Comparison of ENCODE assay signal across 6 cellular contexts in the genomic region with DNA sequence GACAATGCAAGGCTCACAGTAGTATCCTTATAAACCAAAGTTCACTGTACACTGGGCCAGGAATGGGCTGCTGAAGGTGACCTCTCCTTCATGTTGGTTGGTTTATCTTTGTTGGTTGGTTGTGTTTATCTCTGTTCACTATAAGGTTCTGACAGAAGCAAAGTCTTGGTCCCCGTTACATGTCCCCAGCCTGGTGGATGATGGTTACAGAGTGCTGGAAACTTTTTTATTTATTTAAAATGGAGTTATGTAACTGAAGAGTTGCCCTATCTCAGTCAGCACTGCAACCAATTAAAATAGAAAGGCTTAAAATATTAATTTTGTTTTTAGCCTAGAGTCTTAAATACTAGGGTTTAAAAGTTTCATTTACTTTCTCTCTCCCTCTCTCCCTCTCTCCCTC.
"Had no signal": no experiment of that assay in that cellular context is flagged by ENCODE, and none has a peak within 500 bp of the region (broad histone marks: within the 10 kb centered on the region; RNA-seq: fewer than 3 reads in every experiment).

No MANE protein-coding gene starts in this region.

- H3K27me3 Mint-ChIP-seq: IgD-negative memory B cell had no signal

- H3K4me3 ChIP-seq: GM23338 had no signal

- H3K27ac Mint-ChIP-seq: GM23338, HFFc6, IgD-negative memory B cell had no signal

- H3K36me3 Mint-ChIP-seq: IgD-negative memory B cell had no signal

- ATAC-seq: GM23338 had no signal

- H3K4me3 Mint-ChIP-seq: GM23338, HFFc6, IgD-negative memory B cell had no signal

- H3K4me2 ChIP-seq: GM23338 had no signal

- DNase-seq: H7, HCEC 1CT, HFFc6, KG1 had no signal

- H3K4me1 Mint-ChIP-seq: GM23338 had no signal

- H2AFZ ChIP-seq: GM23338 had no signal
